Comparison of ENCODE assay signal across 10 cellular contexts in genomic region chr2:6526093-6526824, GRCh38.
DNase-seq lines count a peak whose midpoint lies in the region; ATAC-seq, FAIRE-seq and TF ChIP-seq lines count a peak whose summit lies in the region.
"Had no signal": no experiment of that assay in that cellular context is flagged by ENCODE, and none has a peak within 500 bp of the region (broad histone marks: within the 10 kb centered on the region; RNA-seq: fewer than 3 reads in every experiment).

No MANE protein-coding gene starts in this region.

- H2BK15ac ChIP-seq in neuronal stem cell (ENCODE audit: low read length) = no peak overlapping the region

- H3K36me3 ChIP-seq in WERI-Rb-1 (no peaks in the 10 kb centered on the region), neuronal stem cell (replicated peaks in 1 of 2; ENCODE audit: control insufficient read depth in 2 of 2, insufficient read depth in 2 of 2, low read length in 2 of 2) (no peaks in the 10 kb centered on the region)

- H3K79me1 ChIP-seq in neuronal stem cell (ENCODE audit: low read depth, low read length) = no peaks in the 10 kb centered on the region

- H3K9me3 ChIP-seq in WERI-Rb-1 (ENCODE audit: severe bottlenecking) = no peaks in the 10 kb centered on the region
- H3K9me3 ChIP-seq in neuronal stem cell (replicated peaks in 1 of 2; ENCODE audit: control insufficient read depth in 2 of 2, insufficient read depth in 1 of 2, low read depth in 1 of 2, low read length in 2 of 2) = no peaks in the 10 kb centered on the region

- H2BK12ac ChIP-seq in neuronal stem cell (ENCODE audit: low read length) = no peak overlapping the region

- TF ChIP-seq CTCF in WERI-Rb-1 (IDR thresholded peaks at IDR 0.05; ENCODE audit: low read depth, low read length) = peak; percentile 66

- H3K4me2 ChIP-seq in neuronal stem cell (ENCODE audit: insufficient read depth, low read length, poor library complexity, severe bottlenecking) = no peak overlapping the region

- no peak overlapping the region for H4K8ac ChIP-seq in neuronal stem cell (ENCODE audit: low read depth, low read length)

- no peak overlapping the region for H2AK5ac ChIP-seq in neuronal stem cell (ENCODE audit: low read depth, low read length)

- H3K27me3 ChIP-seq in WERI-Rb-1 (ENCODE audit: insufficient read depth, low read depth, severe bottlenecking) = no peaks in the 10 kb centered on the region
- no peaks in the 10 kb centered on the region for H3K27me3 ChIP-seq in neuronal stem cell (ENCODE audit: control insufficient read depth in 3 of 3, insufficient read depth in 3 of 3, low read depth in 1 of 3, low read length in 3 of 3)

- H3K27ac ChIP-seq in WERI-Rb-1 (peak overlapping the region; percentile 97), neuronal stem cell (replicated peaks; ENCODE audit: low read length) (peak overlapping the region; percentile 33)

- H2AFZ ChIP-seq in neuronal stem cell (ENCODE audit: low read length) = no peak overlapping the region

- TF ChIP-seq POLR2A in GM12891 (IDR thresholded peaks at IDR 0.05; ENCODE audit: low read depth, low read length) = no peak

- H3K14ac ChIP-seq in neuronal stem cell (ENCODE audit: low read length) = no peak overlapping the region

- no peak overlapping the region for H3K23ac ChIP-seq in neuronal stem cell (ENCODE audit: low read depth, low read length, poor library complexity)

- H3K4ac ChIP-seq in neuronal stem cell (ENCODE audit: low read length) = no peak overlapping the region

- no peak overlapping the region for H2BK120ac ChIP-seq in neuronal stem cell (ENCODE audit: low read depth, low read length)

- no CpG with 5 or more reads among the region's 6 CpGs for WGBS in neuronal stem cell (ENCODE audit: extremely low coverage in 2 of 2, insufficient read length in 2 of 2, insufficient replicate concordance in 1 of 2), 2 donors

- peak; percentile 82 for FAIRE-seq in GM12891 (lab: Jason Lieb, UNC)

- H3K9ac ChIP-seq in neuronal stem cell (ENCODE audit: low read depth, low read length, poor library complexity) = no peak overlapping the region

- no peak overlapping the region for H3K4me3 ChIP-seq in WERI-Rb-1 (ENCODE audit: low read depth, low read length)
- no peak overlapping the region for H3K4me3 ChIP-seq in neuronal stem cell (ENCODE audit: low read length in 2 of 2)

- peak; percentile 5 for DNase-seq in GM12891 (ENCODE audit: insufficient read length, low spot score)
- DNase-seq in NCI-H1694 (lab: John Stamatoyannopoulos, UW) = peak; percentile 83
- peak; percentile 73 for DNase-seq in WERI-Rb-1
- peak; percentile 49 for DNase-seq in neuronal stem cell (ENCODE audit: low spot score)
- no peak for DNase-seq in cerebellar cortex (ENCODE audit: low spot score)
- DNase-seq: activated B cell treated with CpG ODN at 0.5 μM for 24 hours, cerebellar nuclear complex had no signal

- no peak overlapping the region for H4K91ac ChIP-seq in neuronal stem cell (ENCODE audit: low read depth, low read length, poor library complexity)

- peaks cover 16 to 17% of the 10 kb centered on the region in 2 donors for H3K4me1 ChIP-seq in neuronal stem cell (ENCODE audit: control insufficient read depth in 2 of 2, insufficient read depth in 1 of 2, low read depth in 1 of 2, low read length in 2 of 2)

- H3K18ac ChIP-seq in neuronal stem cell (ENCODE audit: low read length) = no peak overlapping the region

- no peak overlapping the region for H2BK5ac ChIP-seq in neuronal stem cell (ENCODE audit: low read length)

- ATAC-seq in HG03175 (IDR thresholded peaks at IDR 0.05; ENCODE audit: unreplicated experiment) (no peak), HG02642 (IDR thresholded peaks at IDR 0.05; ENCODE audit: poor library complexity, unreplicated experiment) (no peak), HG03196 (IDR thresholded peaks at IDR 0.05; ENCODE audit: unreplicated experiment) (no peak)

TF ChIP-seq in GM12891, 5 proteins besides CTCF, POLR2A, EP300 and RAD21:
- no peak for TF ChIP-seq POLR2AphosphoS5 (IDR thresholded peaks at IDR 0.05; ENCODE audit: low read depth, low read length)
- TF ChIP-seq PAX5 (IDR thresholded peaks at IDR 0.05; ENCODE audit: insufficient read depth, low read length, severe bottlenecking) = no peak
- TF ChIP-seq SPI1 (IDR thresholded peaks at IDR 0.05; ENCODE audit: low read depth, low read length) = no peak
- TF ChIP-seq POU2F2 (IDR thresholded peaks at IDR 0.05; ENCODE audit: low read depth, low read length) = no peak
- TF ChIP-seq TAF1 (IDR thresholded peaks at IDR 0.05; ENCODE audit: low read depth, low read length) = no peak
